ENCODE assay signal across 1 cellular context in the genomic region with DNA sequence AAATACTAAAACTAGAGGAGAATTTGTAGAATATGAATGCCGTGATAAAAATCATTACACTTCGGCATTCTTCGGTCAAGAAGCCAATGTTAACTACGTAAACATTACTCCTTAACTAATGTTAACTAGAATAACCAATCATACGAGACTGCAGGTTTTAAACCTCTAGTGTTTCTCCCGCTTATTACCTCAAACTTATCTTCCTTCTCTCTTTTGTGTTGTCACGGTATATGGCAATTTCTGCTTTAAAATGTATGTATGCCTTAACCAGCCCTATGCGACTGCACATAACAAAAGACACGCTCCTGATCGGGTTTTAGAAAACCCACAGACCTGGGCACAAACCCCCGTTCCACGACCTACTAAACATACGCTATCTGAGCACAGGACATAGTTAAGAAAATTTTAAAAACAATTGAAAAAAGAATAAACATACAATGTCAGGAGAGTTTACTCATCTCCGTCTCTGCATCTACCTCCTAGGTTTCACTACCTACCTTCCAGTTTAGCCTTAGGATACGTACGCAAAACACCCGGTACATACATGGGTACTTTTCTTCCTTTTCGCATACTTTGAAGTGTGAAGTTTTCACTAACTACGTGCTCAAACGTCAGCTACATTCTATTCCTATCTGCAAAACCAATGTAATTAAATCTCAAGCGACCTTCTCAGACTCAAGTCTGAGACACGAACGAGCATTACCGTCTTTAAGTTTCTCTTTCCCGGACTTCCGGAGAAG.
TF ChIP-seq lines count a peak whose summit lies in the region.

No MANE protein-coding gene starts in this region.

TF ChIP-seq in A549, 52 proteins besides CTCF, POLR2A, EP300 and RAD21 (continued from another document):
- TF ChIP-seq, protein P1, sequence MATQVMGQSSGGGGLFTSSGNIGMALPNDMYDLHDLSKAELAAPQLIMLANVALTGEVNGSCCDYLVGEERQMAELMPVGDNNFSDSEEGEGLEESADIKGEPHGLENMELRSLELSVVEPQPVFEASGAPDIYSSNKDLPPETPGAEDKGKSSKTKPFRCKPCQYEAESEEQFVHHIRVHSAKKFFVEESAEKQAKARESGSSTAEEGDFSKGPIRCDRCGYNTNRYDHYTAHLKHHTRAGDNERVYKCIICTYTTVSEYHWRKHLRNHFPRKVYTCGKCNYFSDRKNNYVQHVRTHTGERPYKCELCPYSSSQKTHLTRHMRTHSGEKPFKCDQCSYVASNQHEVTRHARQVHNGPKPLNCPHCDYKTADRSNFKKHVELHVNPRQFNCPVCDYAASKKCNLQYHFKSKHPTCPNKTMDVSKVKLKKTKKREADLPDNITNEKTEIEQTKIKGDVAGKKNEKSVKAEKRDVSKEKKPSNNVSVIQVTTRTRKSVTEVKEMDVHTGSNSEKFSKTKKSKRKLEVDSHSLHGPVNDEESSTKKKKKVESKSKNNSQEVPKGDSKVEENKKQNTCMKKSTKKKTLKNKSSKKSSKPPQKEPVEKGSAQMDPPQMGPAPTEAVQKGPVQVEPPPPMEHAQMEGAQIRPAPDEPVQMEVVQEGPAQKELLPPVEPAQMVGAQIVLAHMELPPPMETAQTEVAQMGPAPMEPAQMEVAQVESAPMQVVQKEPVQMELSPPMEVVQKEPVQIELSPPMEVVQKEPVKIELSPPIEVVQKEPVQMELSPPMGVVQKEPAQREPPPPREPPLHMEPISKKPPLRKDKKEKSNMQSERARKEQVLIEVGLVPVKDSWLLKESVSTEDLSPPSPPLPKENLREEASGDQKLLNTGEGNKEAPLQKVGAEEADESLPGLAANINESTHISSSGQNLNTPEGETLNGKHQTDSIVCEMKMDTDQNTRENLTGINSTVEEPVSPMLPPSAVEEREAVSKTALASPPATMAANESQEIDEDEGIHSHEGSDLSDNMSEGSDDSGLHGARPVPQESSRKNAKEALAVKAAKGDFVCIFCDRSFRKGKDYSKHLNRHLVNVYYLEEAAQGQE (IDR thresholded peaks at IDR 0.05) = no peak
- TF ChIP-seq ZC3H11A (IDR thresholded peaks at IDR 0.05) (no peak), FOSL2 (IDR thresholded peaks at IDR 0.05) (no peak), FOSL2 (CRISPR knock-in tag; IDR thresholded peaks at IDR 0.05) (no peak)
